In the genomic region with DNA sequence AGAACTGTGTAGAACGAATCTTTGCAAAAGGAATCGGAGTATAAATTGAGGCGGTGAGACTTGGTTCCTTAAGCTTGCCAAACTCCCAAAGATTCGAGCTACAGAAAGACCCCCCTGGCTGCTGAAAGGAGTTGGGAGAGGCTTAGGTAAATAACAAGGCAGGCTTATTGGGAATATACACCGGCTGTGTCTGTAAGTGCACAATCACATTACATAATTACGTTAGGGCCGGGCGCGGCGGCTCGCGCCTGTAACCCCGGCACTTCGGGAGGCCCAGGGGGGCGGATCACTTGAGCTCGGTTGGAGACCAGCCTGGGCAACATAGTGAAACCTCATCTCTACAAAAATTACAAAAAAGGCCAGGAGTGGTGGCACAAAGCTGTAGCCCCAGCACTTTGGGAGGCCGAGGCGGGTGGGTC, we compare ENCODE assay signal across 8 cellular contexts. TPM values are rescaled to one million over a fixed set of nuclear protein-coding genes. Genes with fewer than 3 reads are reported as not detected.
DNase-seq lines count a peak whose midpoint lies in the region; ATAC-seq and TF ChIP-seq lines count a peak whose summit lies in the region.

No MANE protein-coding gene starts in this region.

- H4K8ac ChIP-seq in mesenchymal stem cell (ENCODE audit: low read length): no peak overlapping the region

- H3K4me1 ChIP-seq in mammary epithelial cell (ENCODE audit: insufficient read depth, low read length) (peaks cover 14% of the 10 kb centered on the region), mesenchymal stem cell (ENCODE audit: control insufficient read depth, insufficient read depth, low read depth, low read length) (peaks cover 6% of the 10 kb centered on the region)

- H3K18ac ChIP-seq in mesenchymal stem cell (ENCODE audit: low read depth in 1 of 2, low read length in 2 of 2): no peak overlapping the region

- dilution Hi-C loops in mammary epithelial cell (cut with HindIII; ENCODE audit: low sequenced_read_pairs): no loop called here

- peak overlapping the region; percentile 47 to 79 (median 53) for H3K4me3 ChIP-seq in mammary epithelial cell (replicated peaks in 1 of 3; ENCODE audit: insufficient read depth in 1 of 3, low read depth in 2 of 3, low read length in 3 of 3)
- peak overlapping the region in 1 of 2 experiments; percentile 81 for H3K4me3 ChIP-seq in mesenchymal stem cell (ENCODE audit: insufficient read depth in 1 of 2, low read depth in 1 of 2, low read length in 2 of 2)

- TF ChIP-seq CTCF in mammary epithelial cell (conservative IDR thresholded peaks at IDR 0.05 in 1 of 2, IDR thresholded peaks at IDR 0.05 in 1 of 2; ENCODE audit: extremely low read depth in 1 of 2, insufficient read depth in 1 of 2, low read depth in 1 of 2, low read length in 2 of 2): no peak

- H3K9me3 ChIP-seq in mammary epithelial cell (replicated peaks; ENCODE audit: insufficient read depth, low read length) (no peaks in the 10 kb centered on the region), mesenchymal stem cell (ENCODE audit: control insufficient read depth, low read length) (no peaks in the 10 kb centered on the region)

- H3K9ac ChIP-seq in mammary epithelial cell (ENCODE audit: insufficient read depth, low read length): peak overlapping the region; percentile 59
- H3K9ac ChIP-seq in mesenchymal stem cell (ENCODE audit: low read length): peak overlapping the region; percentile 82

- H2AK5ac ChIP-seq in mesenchymal stem cell (ENCODE audit: low read length, severe bottlenecking): no peak overlapping the region

- H3K27me3 ChIP-seq in mammary epithelial cell (ENCODE audit: insufficient read depth, low read length) (no peaks in the 10 kb centered on the region), mesenchymal stem cell (ENCODE audit: control insufficient read depth in 1 of 2, insufficient read depth in 1 of 2, low read length in 2 of 2) (peaks cover 0 to 7% of the 10 kb centered on the region in 2 experiments)

- H3K14ac ChIP-seq in mesenchymal stem cell (ENCODE audit: low read length in 2 of 2): no peak overlapping the region

- H3K27ac ChIP-seq in mammary epithelial cell (ENCODE audit: insufficient read depth, low read depth, low read length) (peak overlapping the region; percentile 68), mesenchymal stem cell (ENCODE audit: low read length, poor library complexity, severe bottlenecking) (no peak overlapping the region)

- H3K36me3 ChIP-seq in mammary epithelial cell (ENCODE audit: insufficient read depth, low read length): no peaks in the 10 kb centered on the region
- H3K36me3 ChIP-seq in mesenchymal stem cell (ENCODE audit: control insufficient read depth in 1 of 2, insufficient read depth in 2 of 2, low read depth in 1 of 2, low read length in 2 of 2): peaks cover 0 to 16% of the 10 kb centered on the region in 2 experiments

- H3K79me2 ChIP-seq in mammary epithelial cell (ENCODE audit: insufficient read depth, low read length): no peaks in the 10 kb centered on the region

- no peak overlapping the region for H2BK5ac ChIP-seq in mesenchymal stem cell (ENCODE audit: low read depth, low read length, poor library complexity, severe bottlenecking)

- no peak overlapping the region for H3K23ac ChIP-seq in mesenchymal stem cell (ENCODE audit: low read length in 2 of 2)

- ATAC-seq in HG03097 (IDR thresholded peaks at IDR 0.05; ENCODE audit: low FRiP score, unreplicated experiment): no peak
- no peak for ATAC-seq in HG03571 (IDR thresholded peaks at IDR 0.05; ENCODE audit: unreplicated experiment)

- intact Hi-C loops in mammary epithelial cell (cut with micrococcal nuclease): loop anchor here (5.0 kb wide), 1 partner anchor 249 kb away; a partner anchor contains a TSS

- no peak overlapping the region for H2BK15ac ChIP-seq in mesenchymal stem cell (ENCODE audit: low read depth, poor library complexity, severe bottlenecking)

- peak overlapping the region; percentile 100 for H2AFZ ChIP-seq in mammary epithelial cell (ENCODE audit: low read depth, low read length)
- no peak overlapping the region for H2AFZ ChIP-seq in mesenchymal stem cell (ENCODE audit: low read depth, low read length)

- H2BK120ac ChIP-seq in mesenchymal stem cell (ENCODE audit: low read depth, low read length): no peak overlapping the region

- no TSS peak for BruUV-seq in mammary epithelial cell (replicated peaks; lab: Mats Ljungman, UMichigan)

- peaks cover 3% of the 10 kb centered on the region for H3K79me1 ChIP-seq in mesenchymal stem cell (replicated peaks; ENCODE audit: low read length, poor library complexity, severe bottlenecking)

- CTCF ChIA-PET in mammary epithelial cell (lab: Charles Lee; ENCODE audit: low non-redundant PET): no interaction called here

- peak overlapping the region in 1 of 2 experiments; percentile 27 for H3K4ac ChIP-seq in mesenchymal stem cell (ENCODE audit: low read depth in 1 of 2, low read length in 2 of 2)

- 19% methylated on average over 6 of the region's 18 CpGs for WGBS in mammary epithelial cell (ENCODE audit: low coverage, missing lambda C conversion rate)
- WGBS in mesenchymal stem cell: 83% methylated on average over 16 of the region's 18 CpGs

- no peaks in the 10 kb centered on the region for H4K20me1 ChIP-seq in mammary epithelial cell (ENCODE audit: insufficient read depth, low read length)

- peak; percentile 37 for DNase-seq in NCI-H2029 (lab: John Stamatoyannopoulos, UW)
- no peak for DNase-seq in NCI-H2029 treated with DMSO at 0.1 percent for 48 hours (lab: John Stamatoyannopoulos, UW)
- peak; percentile 20 for DNase-seq in NCI-H774 (lab: John Stamatoyannopoulos, UW)
- no peak for DNase-seq in mammary epithelial cell
- DNase-seq in mesenchymal stem cell: no peak
- no peak for DNase-seq in AG08396 (ENCODE audit: low spot score)

- H2BK12ac ChIP-seq in mesenchymal stem cell (ENCODE audit: low read length in 2 of 2): no peak overlapping the region

- in situ Hi-C loops in mammary epithelial cell (cut with MboI; ENCODE audit: low sequenced_read_pairs in 2 of 2): no loop called here

- H3K4me2 ChIP-seq in mammary epithelial cell (ENCODE audit: insufficient read depth, low read depth, low read length): peak overlapping the region; percentile 74
- H3K4me2 ChIP-seq in mesenchymal stem cell (ENCODE audit: low read length, poor library complexity, severe bottlenecking): peak overlapping the region; percentile 73

- H4K91ac ChIP-seq in mesenchymal stem cell (ENCODE audit: low read length): peak overlapping the region; percentile 9

RNA-seq across cellular contexts. Expression of a gene that starts 12.2 kb away (rescaled TPM):
- total RNA-seq in mammary epithelial cell: 10 to 100 TPM; 11.7 to 32.1 TPM
- polyA plus RNA-seq in mammary epithelial cell: 23.0 TPM
- not detected for polyA minus RNA-seq in mammary epithelial cell
- polyA plus RNA-seq in mesenchymal stem cell (2013, experiment 1 of 2): 28.2 TPM
- 28.5 TPM for polyA plus RNA-seq in mesenchymal stem cell (2013, experiment 2 of 2)

RNA-seq across cellular contexts. Expression of a gene that starts 16.6 kb away (rescaled TPM):
- under 1 TPM; 0.67 to 0.71 TPM for total RNA-seq in mammary epithelial cell
- polyA plus RNA-seq in mammary epithelial cell: 0.39 TPM
- polyA minus RNA-seq in mammary epithelial cell: not detected
- 0.41 TPM for polyA plus RNA-seq in mesenchymal stem cell (2013, experiment 1 of 2)
- 0.47 TPM for polyA plus RNA-seq in mesenchymal stem cell (2013, experiment 2 of 2)

Comparison
In these comparisons a context has a peak if more than half of its experiments do, and no peak if none do; other contexts are left out.
1. DNase-seq: peak in NCI-H2029 (single experiment) and NCI-H774 (single experiment); none in NCI-H2029 treated with DMSO at 0.1 percent for 48 hours (single experiment), mammary epithelial cell (single experiment), mesenchymal stem cell (single experiment) and AG08396 (single experiment).